2 cellular contexts compared by ENCODE assay signal in the genomic region with DNA sequence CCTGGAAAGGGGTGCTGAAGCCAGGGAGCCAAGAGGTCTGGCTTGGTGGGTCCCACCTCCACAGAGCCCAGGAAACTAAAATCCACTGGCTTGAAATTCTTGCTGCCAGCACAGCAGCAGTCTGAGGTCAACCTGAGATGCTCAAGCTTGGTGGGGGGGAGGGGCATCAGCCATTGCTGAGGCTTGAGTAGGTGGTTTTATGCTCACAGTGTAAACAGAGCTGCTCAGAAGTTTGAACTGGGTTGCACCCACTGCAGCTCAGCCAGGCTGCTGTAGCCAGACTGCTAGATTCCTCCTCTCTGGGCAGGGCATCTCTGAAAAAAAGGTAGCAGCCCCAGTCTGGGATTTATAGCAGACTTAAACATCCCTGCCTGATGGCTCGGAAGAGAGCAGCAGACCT.
TF ChIP-seq lines count a peak whose summit lies in the region.

No MANE protein-coding gene starts in this region.

TF ChIP-seq in GM23338, 12 proteins besides CTCF, POLR2A, EP300 and RAD21 (continues in another document):
- TF ChIP-seq, protein P1, sequence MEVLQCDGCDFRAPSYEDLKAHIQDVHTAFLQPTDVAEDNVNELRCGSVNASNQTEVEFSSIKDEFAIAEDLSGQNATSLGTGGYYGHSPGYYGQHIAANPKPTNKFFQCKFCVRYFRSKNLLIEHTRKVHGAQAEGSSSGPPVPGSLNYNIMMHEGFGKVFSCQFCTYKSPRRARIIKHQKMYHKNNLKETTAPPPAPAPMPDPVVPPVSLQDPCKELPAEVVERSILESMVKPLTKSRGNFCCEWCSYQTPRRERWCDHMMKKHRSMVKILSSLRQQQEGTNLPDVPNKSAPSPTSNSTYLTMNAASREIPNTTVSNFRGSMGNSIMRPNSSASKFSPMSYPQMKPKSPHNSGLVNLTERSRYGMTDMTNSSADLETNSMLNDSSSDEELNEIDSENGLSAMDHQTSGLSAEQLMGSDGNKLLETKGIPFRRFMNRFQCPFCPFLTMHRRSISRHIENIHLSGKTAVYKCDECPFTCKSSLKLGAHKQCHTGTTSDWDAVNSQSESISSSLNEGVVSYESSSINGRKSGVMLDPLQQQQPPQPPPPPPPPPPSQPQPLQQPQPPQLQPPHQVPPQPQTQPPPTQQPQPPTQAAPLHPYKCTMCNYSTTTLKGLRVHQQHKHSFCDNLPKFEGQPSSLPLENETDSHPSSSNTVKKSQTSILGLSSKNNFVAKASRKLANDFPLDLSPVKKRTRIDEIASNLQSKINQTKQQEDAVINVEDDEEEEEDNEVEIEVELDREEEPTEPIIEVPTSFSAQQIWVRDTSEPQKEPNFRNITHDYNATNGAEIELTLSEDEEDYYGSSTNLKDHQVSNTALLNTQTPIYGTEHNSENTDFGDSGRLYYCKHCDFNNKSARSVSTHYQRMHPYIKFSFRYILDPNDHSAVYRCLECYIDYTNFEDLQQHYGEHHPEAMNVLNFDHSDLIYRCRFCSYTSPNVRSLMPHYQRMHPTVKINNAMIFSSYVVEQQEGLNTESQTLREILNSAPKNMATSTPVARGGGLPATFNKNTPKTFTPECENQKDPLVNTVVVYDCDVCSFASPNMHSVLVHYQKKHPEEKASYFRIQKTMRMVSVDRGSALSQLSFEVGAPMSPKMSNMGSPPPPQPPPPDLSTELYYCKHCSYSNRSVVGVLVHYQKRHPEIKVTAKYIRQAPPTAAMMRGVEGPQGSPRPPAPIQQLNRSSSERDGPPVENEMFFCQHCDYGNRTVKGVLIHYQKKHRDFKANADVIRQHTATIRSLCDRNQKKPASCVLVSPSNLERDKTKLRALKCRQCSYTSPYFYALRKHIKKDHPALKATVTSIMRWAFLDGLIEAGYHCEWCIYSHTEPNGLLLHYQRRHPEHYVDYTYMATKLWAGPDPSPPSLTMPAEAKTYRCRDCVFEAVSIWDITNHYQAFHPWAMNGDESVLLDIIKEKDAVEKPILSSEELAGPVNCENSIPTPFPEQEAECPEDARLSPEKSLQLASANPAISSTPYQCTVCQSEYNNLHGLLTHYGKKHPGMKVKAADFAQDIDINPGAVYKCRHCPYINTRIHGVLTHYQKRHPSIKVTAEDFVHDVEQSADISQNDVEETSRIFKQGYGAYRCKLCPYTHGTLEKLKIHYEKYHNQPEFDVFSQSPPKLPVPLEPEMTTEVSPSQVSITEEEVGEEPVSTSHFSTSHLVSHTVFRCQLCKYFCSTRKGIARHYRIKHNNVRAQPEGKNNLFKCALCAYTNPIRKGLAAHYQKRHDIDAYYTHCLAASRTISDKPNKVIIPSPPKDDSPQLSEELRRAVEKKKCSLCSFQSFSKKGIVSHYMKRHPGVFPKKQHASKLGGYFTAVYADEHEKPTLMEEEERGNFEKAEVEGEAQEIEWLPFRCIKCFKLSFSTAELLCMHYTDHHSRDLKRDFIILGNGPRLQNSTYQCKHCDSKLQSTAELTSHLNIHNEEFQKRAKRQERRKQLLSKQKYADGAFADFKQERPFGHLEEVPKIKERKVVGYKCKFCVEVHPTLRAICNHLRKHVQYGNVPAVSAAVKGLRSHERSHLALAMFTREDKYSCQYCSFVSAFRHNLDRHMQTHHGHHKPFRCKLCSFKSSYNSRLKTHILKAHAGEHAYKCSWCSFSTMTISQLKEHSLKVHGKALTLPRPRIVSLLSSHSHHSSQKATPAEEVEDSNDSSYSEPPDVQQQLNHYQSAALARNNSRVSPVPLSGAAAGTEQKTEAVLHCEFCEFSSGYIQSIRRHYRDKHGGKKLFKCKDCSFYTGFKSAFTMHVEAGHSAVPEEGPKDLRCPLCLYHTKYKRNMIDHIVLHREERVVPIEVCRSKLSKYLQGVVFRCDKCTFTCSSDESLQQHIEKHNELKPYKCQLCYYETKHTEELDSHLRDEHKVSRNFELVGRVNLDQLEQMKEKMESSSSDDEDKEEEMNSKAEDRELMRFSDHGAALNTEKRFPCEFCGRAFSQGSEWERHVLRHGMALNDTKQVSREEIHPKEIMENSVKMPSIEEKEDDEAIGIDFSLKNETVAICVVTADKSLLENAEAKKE (CRISPR knock-in tag; IDR thresholded peaks at IDR 0.05), result no peak
- no peak for TF ChIP-seq ZNF114 (CRISPR knock-in tag; IDR thresholded peaks at IDR 0.05)
- no peak for TF ChIP-seq ZNF331 (CRISPR knock-in tag; IDR thresholded peaks at IDR 0.05; ENCODE audit: low read depth)
- TF ChIP-seq POLR2AphosphoS5 (IDR thresholded peaks at IDR 0.05; ENCODE audit: low read depth), result no peak
- no peak for TF ChIP-seq CREB1 (CRISPR knock-in tag; IDR thresholded peaks at IDR 0.05; ENCODE audit: low read depth)
- TF ChIP-seq, protein P2, sequence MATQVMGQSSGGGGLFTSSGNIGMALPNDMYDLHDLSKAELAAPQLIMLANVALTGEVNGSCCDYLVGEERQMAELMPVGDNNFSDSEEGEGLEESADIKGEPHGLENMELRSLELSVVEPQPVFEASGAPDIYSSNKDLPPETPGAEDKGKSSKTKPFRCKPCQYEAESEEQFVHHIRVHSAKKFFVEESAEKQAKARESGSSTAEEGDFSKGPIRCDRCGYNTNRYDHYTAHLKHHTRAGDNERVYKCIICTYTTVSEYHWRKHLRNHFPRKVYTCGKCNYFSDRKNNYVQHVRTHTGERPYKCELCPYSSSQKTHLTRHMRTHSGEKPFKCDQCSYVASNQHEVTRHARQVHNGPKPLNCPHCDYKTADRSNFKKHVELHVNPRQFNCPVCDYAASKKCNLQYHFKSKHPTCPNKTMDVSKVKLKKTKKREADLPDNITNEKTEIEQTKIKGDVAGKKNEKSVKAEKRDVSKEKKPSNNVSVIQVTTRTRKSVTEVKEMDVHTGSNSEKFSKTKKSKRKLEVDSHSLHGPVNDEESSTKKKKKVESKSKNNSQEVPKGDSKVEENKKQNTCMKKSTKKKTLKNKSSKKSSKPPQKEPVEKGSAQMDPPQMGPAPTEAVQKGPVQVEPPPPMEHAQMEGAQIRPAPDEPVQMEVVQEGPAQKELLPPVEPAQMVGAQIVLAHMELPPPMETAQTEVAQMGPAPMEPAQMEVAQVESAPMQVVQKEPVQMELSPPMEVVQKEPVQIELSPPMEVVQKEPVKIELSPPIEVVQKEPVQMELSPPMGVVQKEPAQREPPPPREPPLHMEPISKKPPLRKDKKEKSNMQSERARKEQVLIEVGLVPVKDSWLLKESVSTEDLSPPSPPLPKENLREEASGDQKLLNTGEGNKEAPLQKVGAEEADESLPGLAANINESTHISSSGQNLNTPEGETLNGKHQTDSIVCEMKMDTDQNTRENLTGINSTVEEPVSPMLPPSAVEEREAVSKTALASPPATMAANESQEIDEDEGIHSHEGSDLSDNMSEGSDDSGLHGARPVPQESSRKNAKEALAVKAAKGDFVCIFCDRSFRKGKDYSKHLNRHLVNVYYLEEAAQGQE (IDR thresholded peaks at IDR 0.05; ENCODE audit: unreplicated experiment), result no peak
- no peak for TF ChIP-seq EZH2phosphoT487 (IDR thresholded peaks at IDR 0.05; ENCODE audit: unreplicated experiment)
- no peak for TF ChIP-seq STAT1 (IDR thresholded peaks at IDR 0.05; ENCODE audit: unreplicated experiment)
- TF ChIP-seq NANOG (IDR thresholded peaks at IDR 0.05; ENCODE audit: borderline replicate concordance), result no peak
- TF ChIP-seq EZH2 (IDR thresholded peaks at IDR 0.05; ENCODE audit: low read depth, unreplicated experiment), result no peak

TF ChIP-seq in H1, 55 proteins besides CTCF, POLR2A, EP300 and RAD21:
- no peak for TF ChIP-seq SP1 (IDR thresholded peaks at IDR 0.05; ENCODE audit: low read depth, low read length)
- TF ChIP-seq, protein P3, sequence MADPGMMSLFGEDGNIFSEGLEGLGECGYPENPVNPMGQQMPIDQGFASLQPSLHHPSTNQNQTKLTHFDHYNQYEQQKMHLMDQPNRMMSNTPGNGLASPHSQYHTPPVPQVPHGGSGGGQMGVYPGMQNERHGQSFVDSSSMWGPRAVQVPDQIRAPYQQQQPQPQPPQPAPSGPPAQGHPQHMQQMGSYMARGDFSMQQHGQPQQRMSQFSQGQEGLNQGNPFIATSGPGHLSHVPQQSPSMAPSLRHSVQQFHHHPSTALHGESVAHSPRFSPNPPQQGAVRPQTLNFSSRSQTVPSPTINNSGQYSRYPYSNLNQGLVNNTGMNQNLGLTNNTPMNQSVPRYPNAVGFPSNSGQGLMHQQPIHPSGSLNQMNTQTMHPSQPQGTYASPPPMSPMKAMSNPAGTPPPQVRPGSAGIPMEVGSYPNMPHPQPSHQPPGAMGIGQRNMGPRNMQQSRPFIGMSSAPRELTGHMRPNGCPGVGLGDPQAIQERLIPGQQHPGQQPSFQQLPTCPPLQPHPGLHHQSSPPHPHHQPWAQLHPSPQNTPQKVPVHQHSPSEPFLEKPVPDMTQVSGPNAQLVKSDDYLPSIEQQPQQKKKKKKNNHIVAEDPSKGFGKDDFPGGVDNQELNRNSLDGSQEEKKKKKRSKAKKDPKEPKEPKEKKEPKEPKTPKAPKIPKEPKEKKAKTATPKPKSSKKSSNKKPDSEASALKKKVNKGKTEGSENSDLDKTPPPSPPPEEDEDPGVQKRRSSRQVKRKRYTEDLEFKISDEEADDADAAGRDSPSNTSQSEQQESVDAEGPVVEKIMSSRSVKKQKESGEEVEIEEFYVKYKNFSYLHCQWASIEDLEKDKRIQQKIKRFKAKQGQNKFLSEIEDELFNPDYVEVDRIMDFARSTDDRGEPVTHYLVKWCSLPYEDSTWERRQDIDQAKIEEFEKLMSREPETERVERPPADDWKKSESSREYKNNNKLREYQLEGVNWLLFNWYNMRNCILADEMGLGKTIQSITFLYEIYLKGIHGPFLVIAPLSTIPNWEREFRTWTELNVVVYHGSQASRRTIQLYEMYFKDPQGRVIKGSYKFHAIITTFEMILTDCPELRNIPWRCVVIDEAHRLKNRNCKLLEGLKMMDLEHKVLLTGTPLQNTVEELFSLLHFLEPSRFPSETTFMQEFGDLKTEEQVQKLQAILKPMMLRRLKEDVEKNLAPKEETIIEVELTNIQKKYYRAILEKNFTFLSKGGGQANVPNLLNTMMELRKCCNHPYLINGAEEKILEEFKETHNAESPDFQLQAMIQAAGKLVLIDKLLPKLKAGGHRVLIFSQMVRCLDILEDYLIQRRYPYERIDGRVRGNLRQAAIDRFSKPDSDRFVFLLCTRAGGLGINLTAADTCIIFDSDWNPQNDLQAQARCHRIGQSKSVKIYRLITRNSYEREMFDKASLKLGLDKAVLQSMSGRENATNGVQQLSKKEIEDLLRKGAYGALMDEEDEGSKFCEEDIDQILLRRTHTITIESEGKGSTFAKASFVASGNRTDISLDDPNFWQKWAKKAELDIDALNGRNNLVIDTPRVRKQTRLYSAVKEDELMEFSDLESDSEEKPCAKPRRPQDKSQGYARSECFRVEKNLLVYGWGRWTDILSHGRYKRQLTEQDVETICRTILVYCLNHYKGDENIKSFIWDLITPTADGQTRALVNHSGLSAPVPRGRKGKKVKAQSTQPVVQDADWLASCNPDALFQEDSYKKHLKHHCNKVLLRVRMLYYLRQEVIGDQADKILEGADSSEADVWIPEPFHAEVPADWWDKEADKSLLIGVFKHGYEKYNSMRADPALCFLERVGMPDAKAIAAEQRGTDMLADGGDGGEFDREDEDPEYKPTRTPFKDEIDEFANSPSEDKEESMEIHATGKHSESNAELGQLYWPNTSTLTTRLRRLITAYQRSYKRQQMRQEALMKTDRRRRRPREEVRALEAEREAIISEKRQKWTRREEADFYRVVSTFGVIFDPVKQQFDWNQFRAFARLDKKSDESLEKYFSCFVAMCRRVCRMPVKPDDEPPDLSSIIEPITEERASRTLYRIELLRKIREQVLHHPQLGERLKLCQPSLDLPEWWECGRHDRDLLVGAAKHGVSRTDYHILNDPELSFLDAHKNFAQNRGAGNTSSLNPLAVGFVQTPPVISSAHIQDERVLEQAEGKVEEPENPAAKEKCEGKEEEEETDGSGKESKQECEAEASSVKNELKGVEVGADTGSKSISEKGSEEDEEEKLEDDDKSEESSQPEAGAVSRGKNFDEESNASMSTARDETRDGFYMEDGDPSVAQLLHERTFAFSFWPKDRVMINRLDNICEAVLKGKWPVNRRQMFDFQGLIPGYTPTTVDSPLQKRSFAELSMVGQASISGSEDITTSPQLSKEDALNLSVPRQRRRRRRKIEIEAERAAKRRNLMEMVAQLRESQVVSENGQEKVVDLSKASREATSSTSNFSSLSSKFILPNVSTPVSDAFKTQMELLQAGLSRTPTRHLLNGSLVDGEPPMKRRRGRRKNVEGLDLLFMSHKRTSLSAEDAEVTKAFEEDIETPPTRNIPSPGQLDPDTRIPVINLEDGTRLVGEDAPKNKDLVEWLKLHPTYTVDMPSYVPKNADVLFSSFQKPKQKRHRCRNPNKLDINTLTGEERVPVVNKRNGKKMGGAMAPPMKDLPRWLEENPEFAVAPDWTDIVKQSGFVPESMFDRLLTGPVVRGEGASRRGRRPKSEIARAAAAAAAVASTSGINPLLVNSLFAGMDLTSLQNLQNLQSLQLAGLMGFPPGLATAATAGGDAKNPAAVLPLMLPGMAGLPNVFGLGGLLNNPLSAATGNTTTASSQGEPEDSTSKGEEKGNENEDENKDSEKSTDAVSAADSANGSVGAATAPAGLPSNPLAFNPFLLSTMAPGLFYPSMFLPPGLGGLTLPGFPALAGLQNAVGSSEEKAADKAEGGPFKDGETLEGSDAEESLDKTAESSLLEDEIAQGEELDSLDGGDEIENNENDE (IDR thresholded peaks at IDR 0.05; ENCODE audit: insufficient replicate concordance, low read length), result no peak
- TF ChIP-seq SIX5 (IDR thresholded peaks at IDR 0.05; ENCODE audit: low read depth, low read length), result no peak
- no peak for TF ChIP-seq RXRA (IDR thresholded peaks at IDR 0.05; ENCODE audit: insufficient read depth, low read depth, low read length)
- no peak for TF ChIP-seq TAF1 (IDR thresholded peaks at IDR 0.05; ENCODE audit: low read depth, low read length)
- TF ChIP-seq HDAC2 (IDR thresholded peaks at IDR 0.05; ENCODE audit: borderline replicate concordance in 1 of 2, low read depth in 2 of 2, low read length in 2 of 2), result no peak
- TF ChIP-seq SP4 (IDR thresholded peaks at IDR 0.05; ENCODE audit: low read length), result no peak
- TF ChIP-seq ASH2L (IDR thresholded peaks at IDR 0.05; ENCODE audit: low read length), result no peak
- no peak for TF ChIP-seq TAF7 (optimal IDR thresholded peaks at IDR 0.05; ENCODE audit: borderline replicate concordance, low read depth, low read length)
- no peak for TF ChIP-seq KDM4A (IDR thresholded peaks at IDR 0.05; ENCODE audit: low read depth, low read length, severe bottlenecking)
- no peak for TF ChIP-seq CHD2 (IDR thresholded peaks at IDR 0.05; ENCODE audit: low read length)
- TF ChIP-seq, protein P4, sequence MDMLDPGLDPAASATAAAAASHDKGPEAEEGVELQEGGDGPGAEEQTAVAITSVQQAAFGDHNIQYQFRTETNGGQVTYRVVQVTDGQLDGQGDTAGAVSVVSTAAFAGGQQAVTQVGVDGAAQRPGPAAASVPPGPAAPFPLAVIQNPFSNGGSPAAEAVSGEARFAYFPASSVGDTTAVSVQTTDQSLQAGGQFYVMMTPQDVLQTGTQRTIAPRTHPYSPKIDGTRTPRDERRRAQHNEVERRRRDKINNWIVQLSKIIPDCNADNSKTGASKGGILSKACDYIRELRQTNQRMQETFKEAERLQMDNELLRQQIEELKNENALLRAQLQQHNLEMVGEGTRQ (IDR thresholded peaks at IDR 0.05; ENCODE audit: low read length), result no peak
- no peak for TF ChIP-seq YY1 (IDR thresholded peaks at IDR 0.05; ENCODE audit: low read depth, low read length)
- TF ChIP-seq RBBP5 (IDR thresholded peaks at IDR 0.05; ENCODE audit: borderline replicate concordance, low read depth, low read length), result no peak
- TF ChIP-seq, protein P5, sequence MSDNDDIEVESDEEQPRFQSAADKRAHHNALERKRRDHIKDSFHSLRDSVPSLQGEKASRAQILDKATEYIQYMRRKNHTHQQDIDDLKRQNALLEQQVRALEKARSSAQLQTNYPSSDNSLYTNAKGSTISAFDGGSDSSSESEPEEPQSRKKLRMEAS (IDR thresholded peaks at IDR 0.05), result no peak
- no peak for TF ChIP-seq NANOG (IDR thresholded peaks at IDR 0.05; ENCODE audit: insufficient read depth, low read depth, low read length, poor library complexity, severe bottlenecking)
- no peak for TF ChIP-seq TEAD4 (IDR thresholded peaks at IDR 0.05; ENCODE audit: low read depth, low read length)
